Comparison of ENCODE assay signal across 8 cellular contexts in genomic region chr2:47072018-47072691, GRCh38.
DNase-seq lines count a peak whose midpoint lies in the region; ATAC-seq, FAIRE-seq and TF ChIP-seq lines count a peak whose summit lies in the region.

No MANE protein-coding gene starts in this region.

- H3K9me3 ChIP-seq in adrenal gland (replicated peaks in 1 of 3) (no peaks in the 10 kb centered on the region), skeletal muscle tissue (ENCODE audit: control insufficient read depth in 3 of 3, low read length in 3 of 3) (no peaks in the 10 kb centered on the region)

- no peak for FAIRE-seq in D721Med (lab: Jason Lieb, UNC)

- H3K4me1 ChIP-seq in adrenal gland (replicated peaks in 1 of 2) (peaks cover 34 to 94% of the 10 kb centered on the region in 2 donors), skeletal muscle tissue (ENCODE audit: control insufficient read depth in 3 of 3, insufficient read depth in 3 of 3, low read length in 3 of 3) (peaks cover 78 to 85% (median 84%) of the 10 kb centered on the region in 3 donors)

- no peak for TF ChIP-seq POLR2A in adrenal gland (IDR thresholded peaks at IDR 0.05)

- ATAC-seq in GM21367 (IDR thresholded peaks at IDR 0.05; ENCODE audit: unreplicated experiment) = no peak

- H3K27me3 ChIP-seq in adrenal gland = no peaks in the 10 kb centered on the region
- no peaks in the 10 kb centered on the region for H3K27me3 ChIP-seq in skeletal muscle tissue (ENCODE audit: control insufficient read depth in 3 of 3, insufficient read depth in 3 of 3, low read length in 3 of 3)

- H3K36me3 ChIP-seq in adrenal gland (replicated peaks in 1 of 2) (no peaks in the 10 kb centered on the region), skeletal muscle tissue (ENCODE audit: control insufficient read depth in 3 of 3, insufficient read depth in 3 of 3, low read length in 3 of 3) (peaks cover 0 to 4% (median 0%) of the 10 kb centered on the region in 3 donors)

- H3K4me3 ChIP-seq in AG09309 (ENCODE audit: control insufficient read depth, low read depth, low read length) (no peak overlapping the region), adrenal gland (no peak overlapping the region), skeletal muscle tissue (ENCODE audit: low read length in 3 of 3) (peak overlapping the region in 1 of 3 donors; percentile 6)

- intact Hi-C loops in adrenal gland (cut with DNase I) = no loop called here

- TF ChIP-seq CTCF in AG09309 (IDR thresholded peaks at IDR 0.05; ENCODE audit: control insufficient read depth, insufficient read depth, low read depth, low read length, missing control alignments) (peak; percentile 50), adrenal gland (IDR thresholded peaks at IDR 0.05) (peak in 3 of 6 experiments; percentile 25 to 46 (median 46)), D721Med (IDR thresholded peaks at IDR 0.05; ENCODE audit: insufficient read depth, missing control alignments) (no peak)

- DNase-seq in AG09309 (ENCODE audit: low read depth) (peak; percentile 97), HK-2 (ENCODE audit: unreplicated experiment) (peak; percentile 31), adrenal gland (peak; percentile 65 to 94 (median 77)), inferior parietal cortex (ENCODE audit: extremely low spot score) (peak; percentile 91), D721Med (ENCODE audit: insufficient read length, low spot score) (no peak)
- DNase-seq in activated effector memory CD4-positive, alpha-beta T cell treated with anti-CD3 and anti-CD28 coated beads, Interleukin-2, amount 50 U/mL, for 16 hours = no peak

- H3K9ac ChIP-seq in skeletal muscle tissue (ENCODE audit: low read depth in 1 of 3, low read length in 3 of 3) = peak overlapping the region; percentile 45 to 54 (median 50)

- 57 to 76% (median 62%) methylated on average over 6 to 28 of the region's 28 CpGs for WGBS in adrenal gland, 4 donors

- peak overlapping the region; percentile 72 to 89 (median 76) for H3K27ac ChIP-seq in adrenal gland
- H3K27ac ChIP-seq in skeletal muscle tissue (ENCODE audit: low read depth, low read length) = peak overlapping the region; percentile 93

Comparison
In these comparisons a context has a peak if more than half of its experiments do, and no peak if none do; other contexts are left out.
1. DNase-seq: peak in AG09309 (single experiment), HK-2 (single experiment), adrenal gland (7 of 7) and inferior parietal cortex (single experiment); none in D721Med (single experiment) and activated effector memory CD4-positive, alpha-beta T cell treated with anti-CD3 and anti-CD28 coated beads, Interleukin-2, amount 50 U/mL, for 16 hours (single experiment).